In the genomic region with DNA sequence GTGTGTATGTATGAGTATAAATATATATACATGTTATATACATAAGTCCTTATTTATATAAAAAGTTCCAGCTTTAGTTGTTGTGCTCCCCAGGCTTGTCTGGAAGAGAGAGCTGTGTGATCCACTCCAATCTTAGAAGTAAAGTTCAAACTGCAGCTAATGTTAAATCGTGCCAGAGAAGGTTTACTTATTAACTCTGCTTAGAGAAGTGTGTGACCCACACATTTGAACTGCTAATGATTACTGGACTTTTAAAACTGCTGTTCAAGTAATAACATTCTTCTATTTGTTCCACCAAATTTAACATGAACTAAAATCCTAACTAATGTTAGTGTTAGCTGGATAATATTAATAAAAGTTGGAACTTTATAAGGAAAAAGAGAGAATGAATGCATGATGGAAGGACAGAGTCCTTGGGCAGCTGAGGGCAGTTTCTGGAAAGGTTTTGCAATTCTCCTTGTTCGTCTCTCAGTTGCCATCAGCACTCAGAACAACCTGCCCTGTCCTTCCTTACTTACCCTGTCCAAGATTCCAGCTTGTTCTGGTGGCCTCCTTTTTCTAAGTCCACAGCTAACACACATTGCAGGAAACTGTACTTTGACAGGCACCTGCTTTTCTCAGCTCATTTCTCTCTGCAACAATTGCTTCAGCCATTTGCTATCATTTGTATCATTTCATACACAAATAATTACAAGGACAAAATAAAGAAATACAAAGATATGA, we compare ENCODE assay signal across 1 cellular context.
TF ChIP-seq lines count a peak whose summit lies in the region.

No MANE protein-coding gene starts in this region.

TF ChIP-seq in GM12878, 131 proteins besides CTCF, POLR2A, EP300 and RAD21 (continued from another document):
- TF ChIP-seq, protein P1, sequence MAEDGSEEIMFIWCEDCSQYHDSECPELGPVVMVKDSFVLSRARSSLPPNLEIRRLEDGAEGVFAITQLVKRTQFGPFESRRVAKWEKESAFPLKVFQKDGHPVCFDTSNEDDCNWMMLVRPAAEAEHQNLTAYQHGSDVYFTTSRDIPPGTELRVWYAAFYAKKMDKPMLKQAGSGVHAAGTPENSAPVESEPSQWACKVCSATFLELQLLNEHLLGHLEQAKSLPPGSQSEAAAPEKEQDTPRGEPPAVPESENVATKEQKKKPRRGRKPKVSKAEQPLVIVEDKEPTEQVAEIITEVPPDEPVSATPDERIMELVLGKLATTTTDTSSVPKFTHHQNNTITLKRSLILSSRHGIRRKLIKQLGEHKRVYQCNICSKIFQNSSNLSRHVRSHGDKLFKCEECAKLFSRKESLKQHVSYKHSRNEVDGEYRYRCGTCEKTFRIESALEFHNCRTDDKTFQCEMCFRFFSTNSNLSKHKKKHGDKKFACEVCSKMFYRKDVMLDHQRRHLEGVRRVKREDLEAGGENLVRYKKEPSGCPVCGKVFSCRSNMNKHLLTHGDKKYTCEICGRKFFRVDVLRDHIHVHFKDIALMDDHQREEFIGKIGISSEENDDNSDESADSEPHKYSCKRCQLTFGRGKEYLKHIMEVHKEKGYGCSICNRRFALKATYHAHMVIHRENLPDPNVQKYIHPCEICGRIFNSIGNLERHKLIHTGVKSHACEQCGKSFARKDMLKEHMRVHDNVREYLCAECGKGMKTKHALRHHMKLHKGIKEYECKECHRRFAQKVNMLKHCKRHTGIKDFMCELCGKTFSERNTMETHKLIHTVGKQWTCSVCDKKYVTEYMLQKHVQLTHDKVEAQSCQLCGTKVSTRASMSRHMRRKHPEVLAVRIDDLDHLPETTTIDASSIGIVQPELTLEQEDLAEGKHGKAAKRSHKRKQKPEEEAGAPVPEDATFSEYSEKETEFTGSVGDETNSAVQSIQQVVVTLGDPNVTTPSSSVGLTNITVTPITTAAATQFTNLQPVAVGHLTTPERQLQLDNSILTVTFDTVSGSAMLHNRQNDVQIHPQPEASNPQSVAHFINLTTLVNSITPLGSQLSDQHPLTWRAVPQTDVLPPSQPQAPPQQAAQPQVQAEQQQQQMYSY (CRISPR knock-in tag; IDR thresholded peaks at IDR 0.05): no peak
TF ChIP-seq in GM12878: peak in this region for 4.
